1 cellular context compared by ENCODE assay signal in genomic region chr4:112418092-112418491, GRCh38.
TF ChIP-seq lines count a peak whose summit lies in the region.

No MANE protein-coding gene starts in this region.

TF ChIP-seq in GM23338, 12 proteins besides CTCF, POLR2A, EP300 and RAD21 (continued from another document):
- TF ChIP-seq REST (IDR thresholded peaks at IDR 0.05; ENCODE audit: unreplicated experiment) (no peak), JUNB (IDR thresholded peaks at IDR 0.05; ENCODE audit: unreplicated experiment) (no peak), STAT1 (IDR thresholded peaks at IDR 0.05; ENCODE audit: unreplicated experiment) (no peak), ETS1 (IDR thresholded peaks at IDR 0.05) (no peak), ZNF462 (CRISPR knock-in tag; IDR thresholded peaks at IDR 0.05) (no peak), POLR2AphosphoS5 (IDR thresholded peaks at IDR 0.05; ENCODE audit: low read depth) (no peak), ZNF114 (CRISPR knock-in tag; IDR thresholded peaks at IDR 0.05) (0 out of 2 replicates have a peak, but pooled peaks have one; percentile 39)
